1 cellular context compared by ENCODE assay signal in genomic region chr19:8231073-8231604, GRCh38.
A peak's percentile ranks its signal among the peaks of the same experiment; 100 is the strongest.
TF ChIP-seq lines count a peak whose summit lies in the region.

No MANE protein-coding gene starts in this region.

TF ChIP-seq in HEK293, 187 proteins besides CTCF, POLR2A, EP300 and RAD21:
- 0 out of 2 replicates have a peak, but pooled peaks have one; percentile 76 for TF ChIP-seq ZNF280D (tag by site-specific recombination; IDR thresholded peaks at IDR 0.05)
- peak; percentile 95 for TF ChIP-seq ZNF26 (tag by site-specific recombination; IDR thresholded peaks at IDR 0.05)
- TF ChIP-seq ZNF23 (tag by site-specific recombination; IDR thresholded peaks at IDR 0.05; ENCODE audit: borderline replicate concordance): no peak
- no peak for TF ChIP-seq INSM2 (tag by site-specific recombination; IDR thresholded peaks at IDR 0.05)
- TF ChIP-seq SETDB1 (IDR thresholded peaks at IDR 0.05; ENCODE audit: insufficient read length, low read length): peak; percentile 86
- no peak for TF ChIP-seq ZNF155 (tag by site-specific recombination; IDR thresholded peaks at IDR 0.05)
- TF ChIP-seq ZBTB49 (tag by site-specific recombination; IDR thresholded peaks at IDR 0.05; ENCODE audit: low read depth): no peak
